Comparison of ENCODE assay signal across 14 cellular contexts in genomic region chr1:30087465-30087864, GRCh38.
DNase-seq lines count a peak whose midpoint lies in the region; ATAC-seq and TF ChIP-seq lines count a peak whose summit lies in the region.
"Had no signal": no experiment of that assay in that cellular context is flagged by ENCODE, and none has a peak within 500 bp of the region (broad histone marks: within the 10 kb centered on the region; RNA-seq: fewer than 3 reads in every experiment).

No MANE protein-coding gene starts in this region.

- H3K27ac Mint-ChIP-seq in CD14-positive monocyte, result no peak overlapping the region
- H3K27ac Mint-ChIP-seq: effector memory CD8-positive, alpha-beta T cell; T-helper 1 cell treated with Interleukin-12 subunit alpha and Interleukin-12 subunit beta and Interleukin-4 antibody, amounts not matched to agents 30 μg/mL and 1 μg/mL, for 36 hours had no signal

- no peaks in the 10 kb centered on the region for H3K36me3 ChIP-seq in HEK293 (ENCODE audit: control insufficient read depth in 2 of 2, insufficient read depth in 1 of 2, low read length in 2 of 2)
- no peaks in the 10 kb centered on the region for H3K36me3 ChIP-seq in WERI-Rb-1
- H3K36me3 ChIP-seq in kidney epithelial cell (ENCODE audit: control insufficient read depth, insufficient read depth, low read length), result no peaks in the 10 kb centered on the region

- TF ChIP-seq CTCF in CD14-positive monocyte (IDR thresholded peaks at IDR 0.05) (peak; percentile 33), HEK293 (tag by site-specific recombination; IDR thresholded peaks at IDR 0.05) (peak; percentile 26; the same call in 1 of the 2 replicates), WERI-Rb-1 (IDR thresholded peaks at IDR 0.05; ENCODE audit: low read depth, low read length) (peak; percentile 61), kidney epithelial cell (IDR thresholded peaks at IDR 0.05; ENCODE audit: insufficient read depth, low read length, poor library complexity, severe bottlenecking) (peak; percentile 64)

- H3K27me3 ChIP-seq in WERI-Rb-1 (ENCODE audit: insufficient read depth, low read depth, severe bottlenecking) (no peaks in the 10 kb centered on the region), kidney epithelial cell (ENCODE audit: control insufficient read depth, insufficient read depth, low read length) (no peaks in the 10 kb centered on the region)

- intact Hi-C loops in CD14-positive monocyte (cut with micrococcal nuclease), result loop anchor here (10.0 kb wide), 2 partner anchors 173 to 293 kb away; no protein-coding TSS in a partner anchor

- CTCF ChIA-PET in HEK293 (lab: Yijun Ruan, JAX), result interaction anchor here (0.6 to 2.5 kb wide), 11 partner anchors 9 to 390 kb away, joined by 3 to 19 read pairs (median 4); no protein-coding TSS in a partner anchor

- H3K9me3 ChIP-seq in HEK293 (ENCODE audit: control insufficient read depth, insufficient read depth, low read depth, low read length), result no peaks in the 10 kb centered on the region
- peaks cover 14% of the 10 kb centered on the region for H3K9me3 ChIP-seq in WERI-Rb-1 (ENCODE audit: severe bottlenecking)

- H3K9me3 Mint-ChIP-seq in CD14-positive monocyte, result peaks cover 9 to 18% (median 16%) of the 10 kb centered on the region in 7 donors

- H3K27me3 Mint-ChIP-seq in CD14-positive monocyte (ENCODE audit: low read depth in 3 of 3), result peaks cover 12 to 27% (median 17%) of the 10 kb centered on the region in 3 donors

- H3K4me3 ChIP-seq in HEK293 (ENCODE audit: low read depth, low read length), result no peak overlapping the region
- H3K4me3 ChIP-seq in WERI-Rb-1 (ENCODE audit: low read depth, low read length), result no peak overlapping the region
- no peak overlapping the region for H3K4me3 ChIP-seq in kidney epithelial cell (ENCODE audit: low read depth, low read length)
- H3K4me3 ChIP-seq: skin epidermis had no signal

- peaks cover 7% of the 10 kb centered on the region for H3K4me1 Mint-ChIP-seq in CD14-positive monocyte

- peaks cover 10% of the 10 kb centered on the region; the same call in 1 of the 2 replicates for H3K4me1 ChIP-seq in HEK293 (ENCODE audit: control insufficient read depth, insufficient read depth, low read length)

- no peak overlapping the region for H3K4me3 Mint-ChIP-seq in CD14-positive monocyte
- H3K4me3 Mint-ChIP-seq: activated T-cell treated with anti-CD3 and anti-CD28 coated beads, Interleukin-2, amount 50 U/mL, for 4 hours; effector memory CD8-positive, alpha-beta T cell; T-helper 1 cell treated with Interleukin-12 subunit alpha and Interleukin-12 subunit beta and Interleukin-4 antibody, amounts not matched to agents 30 μg/mL and 1 μg/mL, for 36 hours had no signal

- DNase-seq in CD14-positive monocyte (ENCODE audit: low spot score), result no peak
- peak; percentile 37 for DNase-seq in WERI-Rb-1
- DNase-seq in kidney epithelial cell (ENCODE audit: low read depth), result no peak
- DNase-seq in NCI-H2196 (lab: John Stamatoyannopoulos, UW; ENCODE audit: unreplicated experiment), result no peak
- DNase-seq: activated T-cell treated with anti-CD3 and anti-CD28 coated beads, Interleukin-2, amount 50 U/mL, for 4 hours; effector memory CD8-positive, alpha-beta T cell; left colon; stimulated activated naive CD8-positive, alpha-beta T cell treated with anti-CD3 and anti-CD28 coated beads, Interleukin-15, Interleukin-2, amounts not matched to agents 100 U/mL and 50 U/mL, for 24 hours had no signal

- H3K27ac ChIP-seq in HEK293 (ENCODE audit: extremely low read depth, low read depth, low read length), result no peak overlapping the region
- no peak overlapping the region for H3K27ac ChIP-seq in WERI-Rb-1
- H3K27ac ChIP-seq: skin epidermis had no signal

- ATAC-seq in HG02678 (IDR thresholded peaks at IDR 0.05; ENCODE audit: unreplicated experiment) (no peak), GM21529 (IDR thresholded peaks at IDR 0.05; ENCODE audit: unreplicated experiment) (no peak), HG02763 (IDR thresholded peaks at IDR 0.05; ENCODE audit: unreplicated experiment) (no peak)
- ATAC-seq: activated T-cell treated with anti-CD3 and anti-CD28 coated beads, Interleukin-2, amount 50 U/mL, for 4 hours; effector memory CD8-positive, alpha-beta T cell; stimulated activated naive CD8-positive, alpha-beta T cell treated with anti-CD3 and anti-CD28 coated beads, Interleukin-15, Interleukin-2, amounts not matched to agents 100 U/mL and 50 U/mL, for 24 hours had no signal

- POLR2A ChIA-PET in HEK293 (lab: Yijun Ruan, JAX), result no interaction called here

- H3K36me3 Mint-ChIP-seq in CD14-positive monocyte, result no peaks in the 10 kb centered on the region

TF ChIP-seq in HEK293, 187 proteins besides CTCF, POLR2A, EP300 and RAD21:
- no peak for TF ChIP-seq ZNF292 (tag by site-specific recombination; IDR thresholded peaks at IDR 0.05; ENCODE audit: borderline replicate concordance, low read depth)
- TF ChIP-seq ZNF510 (tag by site-specific recombination; IDR thresholded peaks at IDR 0.05; ENCODE audit: insufficient replicate concordance), result no peak
- no peak for TF ChIP-seq ZNF335 (tag by site-specific recombination; conservative IDR thresholded peaks at IDR 0.05)
- TF ChIP-seq OVOL3 (tag by site-specific recombination; IDR thresholded peaks at IDR 0.05), result no peak
- no peak for TF ChIP-seq ZFP69B (tag by site-specific recombination; IDR thresholded peaks at IDR 0.05)
- TF ChIP-seq ZNF239 (tag by site-specific recombination; IDR thresholded peaks at IDR 0.05), result no peak
- no peak for TF ChIP-seq ZNF654 (tag by site-specific recombination; IDR thresholded peaks at IDR 0.05; ENCODE audit: low read depth)
- no peak for TF ChIP-seq ZNF514 (tag by site-specific recombination; IDR thresholded peaks at IDR 0.05)
- TF ChIP-seq KLF16 (tag by site-specific recombination; IDR thresholded peaks at IDR 0.05), result no peak
- TF ChIP-seq ZNF548 (tag by site-specific recombination; IDR thresholded peaks at IDR 0.05), result no peak
- no peak for TF ChIP-seq ZNF214 (tag by site-specific recombination; IDR thresholded peaks at IDR 0.05; ENCODE audit: borderline replicate concordance)
- no peak for TF ChIP-seq ZNF624 (tag by site-specific recombination; IDR thresholded peaks at IDR 0.05)
- no peak for TF ChIP-seq ZNF280C (tag by site-specific recombination; IDR thresholded peaks at IDR 0.05)
- TF ChIP-seq ZNF777 (tag by site-specific recombination; IDR thresholded peaks at IDR 0.05; ENCODE audit: borderline replicate concordance), result no peak
- TF ChIP-seq ZNF791 (tag by site-specific recombination; IDR thresholded peaks at IDR 0.05), result no peak
